1 cellular context compared by ENCODE assay signal in the genomic region with DNA sequence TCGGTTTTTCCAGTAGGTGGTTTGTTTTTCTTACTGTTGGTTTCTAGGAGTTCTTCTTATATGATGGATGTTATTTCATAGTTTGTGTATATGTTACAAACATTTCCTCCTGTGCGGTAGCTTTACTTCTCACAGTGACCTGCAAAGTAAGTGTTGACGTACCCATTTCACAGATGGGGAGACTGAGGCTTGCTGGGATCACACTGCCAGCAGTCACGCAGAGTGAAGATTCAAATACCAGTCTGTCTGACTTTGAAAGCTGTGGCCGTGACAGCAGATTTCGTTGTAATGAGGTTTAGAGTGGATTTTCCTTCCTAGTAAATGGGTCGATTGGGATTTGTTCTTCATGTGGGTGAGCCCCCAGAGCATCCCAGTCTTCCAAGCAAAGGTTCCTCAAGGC.
TF ChIP-seq lines count a peak whose summit lies in the region.

No MANE protein-coding gene starts in this region.

TF ChIP-seq in HepG2, 621 proteins besides CTCF, POLR2A, EP300 and RAD21:
- TF ChIP-seq ZNF607 (CRISPR knock-in tag; IDR thresholded peaks at IDR 0.05; ENCODE audit: borderline replicate concordance) (no peak), ZNF629 (CRISPR knock-in tag; conservative IDR thresholded peaks at IDR 0.05) (peak; percentile 91), KDM1A (CRISPR knock-in tag; IDR thresholded peaks at IDR 0.05) (0 out of 2 replicates have a peak, but pooled peaks have one; percentile 32)
- TF ChIP-seq, protein P1, sequence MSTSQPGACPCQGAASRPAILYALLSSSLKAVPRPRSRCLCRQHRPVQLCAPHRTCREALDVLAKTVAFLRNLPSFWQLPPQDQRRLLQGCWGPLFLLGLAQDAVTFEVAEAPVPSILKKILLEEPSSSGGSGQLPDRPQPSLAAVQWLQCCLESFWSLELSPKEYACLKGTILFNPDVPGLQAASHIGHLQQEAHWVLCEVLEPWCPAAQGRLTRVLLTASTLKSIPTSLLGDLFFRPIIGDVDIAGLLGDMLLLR (CRISPR knock-in tag; IDR thresholded peaks at IDR 0.05), result no peak
